Comparison of ENCODE assay signal across 21 cellular contexts in the genomic region with DNA sequence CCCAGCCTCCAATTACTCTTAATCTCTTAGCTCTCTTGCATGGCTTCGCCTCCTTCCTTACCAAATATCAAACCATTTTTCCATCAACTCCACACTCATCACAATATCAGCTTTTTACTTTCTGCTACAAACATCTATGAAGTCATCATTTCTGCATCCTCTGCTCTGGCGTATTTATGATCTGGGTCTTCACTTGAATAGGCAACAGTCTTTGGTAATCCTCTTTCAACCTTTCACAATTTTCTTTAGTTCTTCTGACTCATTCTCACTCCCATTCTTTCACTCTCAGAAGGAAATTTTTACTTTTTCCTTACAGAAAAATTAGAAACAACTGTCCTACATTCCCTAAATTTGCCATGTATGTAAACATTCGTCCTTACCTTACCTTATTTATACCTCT.
"Had no signal": no experiment of that assay in that cellular context is flagged by ENCODE, and none has a peak within 500 bp of the region (broad histone marks: within the 10 kb centered on the region; RNA-seq: fewer than 3 reads in every experiment).

No MANE protein-coding gene starts in this region.

- H3K27me3 ChIP-seq: foreskin keratinocyte, tibial artery, uterus had no signal

- H3K4me3 ChIP-seq: tibial artery, uterus had no signal

- H3K36me3 Mint-ChIP-seq: activated naive CD8-positive, alpha-beta T cell; naive thymus-derived CD8-positive, alpha-beta T cell; stimulated activated effector memory CD8-positive, alpha-beta T cell treated with anti-CD3 and anti-CD28 coated beads, Interleukin-12 subunit alpha, Interleukin-12 subunit beta, amount 100 ng/mL, for 72 hours had no signal

- H3K4me3 Mint-ChIP-seq: activated CD4-positive, alpha-beta memory T cell treated with anti-CD3 and anti-CD28 coated beads, Interleukin-2, amount 10 ng/mL, durations not matched to agents 7 days and 5 days; activated naive CD8-positive, alpha-beta T cell; activated T-cell treated with anti-CD3 and anti-CD28 coated beads, Interleukin-2, amount 50 U/mL, for 72 hours; brain; dendritic cell treated with granulocyte-macrophage colony-stimulating factor and Interleukin-4, amounts not matched to agents 40 ng/mL and 50 ng/mL, for 4 days; effector memory CD8-positive, alpha-beta T cell; memory B cell; naive thymus-derived CD8-positive, alpha-beta T cell; stimulated activated effector memory CD8-positive, alpha-beta T cell treated with anti-CD3 and anti-CD28 coated beads, Interleukin-12 subunit alpha, Interleukin-12 subunit beta, amount 100 ng/mL, for 72 hours; WTC11 had no signal

- ATAC-seq: activated T-cell treated with anti-CD3 and anti-CD28 coated beads, Interleukin-2, amount 50 U/mL, for 72 hours; effector memory CD8-positive, alpha-beta T cell; foreskin keratinocyte; left ventricle myocardium superior; naive thymus-derived CD8-positive, alpha-beta T cell; stimulated activated effector memory CD8-positive, alpha-beta T cell treated with anti-CD3 and anti-CD28 coated beads, Interleukin-12 subunit alpha, Interleukin-12 subunit beta, amount 100 ng/mL, for 72 hours; WTC11 had no signal

- H3K36me3 ChIP-seq: tibial artery, uterus had no signal

- H3K4me1 Mint-ChIP-seq: activated CD4-positive, alpha-beta memory T cell treated with anti-CD3 and anti-CD28 coated beads, Interleukin-2, amount 10 ng/mL, durations not matched to agents 7 days and 5 days; memory B cell; naive thymus-derived CD8-positive, alpha-beta T cell; stimulated activated effector memory CD8-positive, alpha-beta T cell treated with anti-CD3 and anti-CD28 coated beads, Interleukin-12 subunit alpha, Interleukin-12 subunit beta, amount 100 ng/mL, for 72 hours; WTC11 had no signal

- H3K27ac Mint-ChIP-seq: activated CD4-positive, alpha-beta memory T cell treated with anti-CD3 and anti-CD28 coated beads, Interleukin-2, amount 10 ng/mL, durations not matched to agents 7 days and 5 days; activated naive CD8-positive, alpha-beta T cell; activated T-cell treated with anti-CD3 and anti-CD28 coated beads, Interleukin-2, amount 50 U/mL, for 72 hours; brain; dendritic cell treated with granulocyte-macrophage colony-stimulating factor and Interleukin-4, amounts not matched to agents 40 ng/mL and 50 ng/mL, for 4 days; effector memory CD8-positive, alpha-beta T cell; memory B cell; naive thymus-derived CD8-positive, alpha-beta T cell; stimulated activated effector memory CD8-positive, alpha-beta T cell treated with anti-CD3 and anti-CD28 coated beads, Interleukin-12 subunit alpha, Interleukin-12 subunit beta, amount 100 ng/mL, for 72 hours; WTC11 had no signal

- H3K9me3 ChIP-seq: uterus had no signal

- DNase-seq: activated CD4-positive, alpha-beta memory T cell treated with anti-CD3 and anti-CD28 coated beads, Interleukin-2, amount 10 ng/mL, durations not matched to agents 7 days and 5 days; activated CD4-positive, alpha-beta T cell treated with anti-CD3 and anti-CD28 coated beads for 4 hours; activated gamma-delta T cell treated with Interleukin-2 at 50 U/mL for 16 hours; activated T-cell treated with anti-CD3 and anti-CD28 coated beads, Interleukin-2, amount 50 U/mL, for 72 hours; effector memory CD8-positive, alpha-beta T cell; glutamatergic neuron; hypothalamus; kidney glomerular epithelial cell; left ventricle myocardium superior; naive thymus-derived CD8-positive, alpha-beta T cell; T-helper 2 cell; tibial artery; uterus had no signal

- H3K4me1 ChIP-seq: foreskin keratinocyte, tibial artery, uterus had no signal

- H3K27me3 Mint-ChIP-seq: activated CD4-positive, alpha-beta memory T cell treated with anti-CD3 and anti-CD28 coated beads, Interleukin-2, amount 10 ng/mL, durations not matched to agents 7 days and 5 days; activated naive CD8-positive, alpha-beta T cell; brain; dendritic cell treated with granulocyte-macrophage colony-stimulating factor and Interleukin-4, amounts not matched to agents 40 ng/mL and 50 ng/mL, for 4 days; effector memory CD8-positive, alpha-beta T cell; memory B cell had no signal

- H3K27ac ChIP-seq: epithelial cell of prostate, foreskin keratinocyte, tibial artery, uterus had no signal
